In the genomic region with DNA sequence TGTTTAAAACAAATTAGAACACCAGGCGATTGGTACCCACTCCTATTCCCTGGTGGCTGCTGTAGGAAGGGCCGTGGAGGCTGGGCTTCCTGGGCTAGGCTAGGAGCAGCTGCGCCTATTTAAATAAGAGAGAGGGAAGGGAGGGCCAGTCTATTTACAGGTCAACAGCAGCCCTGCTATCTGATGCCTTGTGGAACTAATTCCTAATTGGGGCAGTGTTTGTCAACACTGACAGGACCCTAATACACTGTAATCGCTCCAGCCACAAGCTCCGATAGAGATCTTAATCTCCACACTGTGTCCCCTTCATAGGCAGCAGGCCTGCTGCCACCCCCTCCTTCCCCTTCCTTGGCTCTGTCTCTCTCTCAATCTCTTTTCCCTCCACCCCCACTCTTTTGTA, we compare ENCODE assay signal across 17 cellular contexts.
"Had no signal": no experiment of that assay in that cellular context is flagged by ENCODE, and none has a peak within 500 bp of the region (broad histone marks: within the 10 kb centered on the region; RNA-seq: fewer than 3 reads in every experiment).

No MANE protein-coding gene starts in this region.

- H3K27ac Mint-ChIP-seq: activated naive CD8-positive, alpha-beta T cell treated with anti-CD3 and anti-CD28 coated beads for 36 hours; mesothelial cell of epicardium; stimulated activated effector memory CD8-positive, alpha-beta T cell treated with anti-CD3 and anti-CD28 coated beads, Interleukin-12 subunit alpha, Interleukin-12 subunit beta, amount 100 ng/mL, for 72 hours had no signal

- H3K4me1 ChIP-seq: breast epithelium, tibial nerve had no signal

- H3K9me3 ChIP-seq: breast epithelium, neutrophil, tibial nerve had no signal

- DNase-seq: activated CD4-positive, alpha-beta T cell treated with anti-CD3 and anti-CD28 coated beads for 1 hour; activated CD4-positive, alpha-beta T cell treated with anti-CD3 and anti-CD28 coated beads, Interleukin-2, amount 50 U/mL, for 48 hours; activated gamma-delta T cell; activated naive CD8-positive, alpha-beta T cell treated with anti-CD3 and anti-CD28 coated beads for 36 hours; activated T-cell treated with anti-CD3 and anti-CD28 coated beads, Interleukin-2, amount 50 U/mL, for 4 hours; aorta; dermis blood vessel endothelial cell; kidney glomerular epithelial cell; posterior cingulate gyrus; right cardiac atrium had no signal

- H3K4me3 Mint-ChIP-seq: activated naive CD8-positive, alpha-beta T cell treated with anti-CD3 and anti-CD28 coated beads for 36 hours; activated T-cell treated with anti-CD3 and anti-CD28 coated beads, Interleukin-2, amount 50 U/mL, for 4 hours; mesothelial cell of epicardium; stimulated activated effector memory CD8-positive, alpha-beta T cell treated with anti-CD3 and anti-CD28 coated beads, Interleukin-12 subunit alpha, Interleukin-12 subunit beta, amount 100 ng/mL, for 72 hours had no signal

- H3K36me3 ChIP-seq: breast epithelium, neutrophil, tibial nerve had no signal

- H3K9me3 Mint-ChIP-seq: activated T-cell treated with anti-CD3 and anti-CD28 coated beads, Interleukin-2, amount 50 U/mL, for 4 hours; mesothelial cell of epicardium had no signal

- H3K4me3 ChIP-seq: breast epithelium, smooth muscle cell, tibial nerve had no signal

- H3K4me2 ChIP-seq: smooth muscle cell had no signal

- ATAC-seq: activated T-cell treated with anti-CD3 and anti-CD28 coated beads, Interleukin-2, amount 50 U/mL, for 4 hours; esophagus mucosa; right cardiac atrium; stimulated activated effector memory CD8-positive, alpha-beta T cell treated with anti-CD3 and anti-CD28 coated beads, Interleukin-12 subunit alpha, Interleukin-12 subunit beta, amount 100 ng/mL, for 72 hours had no signal

- H3K4me1 Mint-ChIP-seq: activated naive CD8-positive, alpha-beta T cell treated with anti-CD3 and anti-CD28 coated beads for 36 hours; mesothelial cell of epicardium; stimulated activated effector memory CD8-positive, alpha-beta T cell treated with anti-CD3 and anti-CD28 coated beads, Interleukin-12 subunit alpha, Interleukin-12 subunit beta, amount 100 ng/mL, for 72 hours had no signal

- H3K36me3 Mint-ChIP-seq: activated naive CD8-positive, alpha-beta T cell treated with anti-CD3 and anti-CD28 coated beads for 36 hours; mesothelial cell of epicardium; stimulated activated effector memory CD8-positive, alpha-beta T cell treated with anti-CD3 and anti-CD28 coated beads, Interleukin-12 subunit alpha, Interleukin-12 subunit beta, amount 100 ng/mL, for 72 hours had no signal

- H3K27ac ChIP-seq: breast epithelium, neutrophil, tibial nerve had no signal
